In genomic region chr12:8709124-8709830, GRCh38 we compare ENCODE assay signal across 9 cellular contexts. TPM values are rescaled to one million over a fixed set of nuclear protein-coding genes. Genes with fewer than 3 reads are reported as not detected.
DNase-seq lines count a peak whose midpoint lies in the region; ATAC-seq, FAIRE-seq and TF ChIP-seq lines count a peak whose summit lies in the region.
"Had no signal": no experiment of that assay in that cellular context is flagged by ENCODE, and none has a peak within 500 bp of the region (broad histone marks: within the 10 kb centered on the region; RNA-seq: fewer than 3 reads in every experiment).

No MANE protein-coding gene starts in this region.

- peaks cover 100% of the 10 kb centered on the region for H3K79me2 ChIP-seq in GM23338 (replicated peaks; ENCODE audit: insufficient read depth)

- H4K20me1 ChIP-seq in GM23338 (replicated peaks; ENCODE audit: insufficient read depth) = peaks cover 36% of the 10 kb centered on the region

- H3K27me3 ChIP-seq in GM23338 (ENCODE audit: insufficient read depth) (no peaks in the 10 kb centered on the region), bronchial epithelial cell (ENCODE audit: control insufficient read depth, insufficient read depth, low read length) (no peaks in the 10 kb centered on the region), stomach (no peaks in the 10 kb centered on the region)

- peaks cover 2% of the 10 kb centered on the region for H3K27me3 Mint-ChIP-seq in GM23338 (ENCODE audit: insufficient read depth, low read depth, poor library complexity)

- 25 to 41% (median 27%) methylated on average over 6 of the region's 6 CpGs for WGBS in stomach, 5 donors

- H3K27ac ChIP-seq in GM23338 (ENCODE audit: low read depth) (peak overlapping the region; percentile 40; the same call in 1 of the 2 replicates), stomach (peak overlapping the region in 4 of 5 donors; percentile 44 to 66 (median 61))

- TF ChIP-seq POLR2A in stomach (IDR thresholded peaks at IDR 0.05) = no peak

- H3K4me1 Mint-ChIP-seq in GM23338 = peaks cover 21% of the 10 kb centered on the region

- H3K36me3 Mint-ChIP-seq in GM23338 (ENCODE audit: low read depth) = peaks cover 10% of the 10 kb centered on the region; the same call in 2 of the 3 replicates

- H3K9me2 ChIP-seq in GM23338 (ENCODE audit: insufficient read depth) = no peaks in the 10 kb centered on the region

- intact Hi-C loops in left colon (cut with DNase I, micrococcal nuclease) (no loop called here), stomach (cut with DNase I; ENCODE audit: low total_unique reads) (no loop called here)

- H3K4me1 ChIP-seq in GM23338 (ENCODE audit: insufficient read depth) (peaks cover 26% of the 10 kb centered on the region), stomach (peaks cover 0 to 35% (median 18%) of the 10 kb centered on the region in 4 donors)

- no peaks in the 10 kb centered on the region for H3F3A ChIP-seq in GM23338 (replicated peaks; ENCODE audit: low read depth)

- ATAC-seq in GM23338 = no peak; the same call in 2 of the 3 replicates
- peak; percentile 94 for ATAC-seq in left colon
- ATAC-seq in activated CD4-positive, CD25-positive, alpha-beta regulatory T cell treated with anti-CD3 and anti-CD28 coated beads, Interleukin-2, amount 50 U/mL, for 24 hours = no peak
- no peak for ATAC-seq in HG03196 (IDR thresholded peaks at IDR 0.05; ENCODE audit: unreplicated experiment)

- no peak for FAIRE-seq in bronchial epithelial cell (lab: Jason Lieb, UNC)

- H3K27ac Mint-ChIP-seq in GM23338 = no peak overlapping the region

- no peak for TF ChIP-seq EP300 in stomach (IDR thresholded peaks at IDR 0.05)

- H3K36me3 ChIP-seq in GM23338 (ENCODE audit: insufficient read depth) = 0 out of 2 replicates have a peak, but pooled peaks cover 6% of the 10 kb centered on the region
- no peaks in the 10 kb centered on the region for H3K36me3 ChIP-seq in bronchial epithelial cell (ENCODE audit: control insufficient read depth, insufficient read depth, low read length)
- H3K36me3 ChIP-seq in stomach = peaks cover 0 to 4% (median 0%) of the 10 kb centered on the region in 4 donors

- H3K4me2 ChIP-seq in GM23338 = no peak overlapping the region

- H3K4me3 ChIP-seq in GM23338 = no peak overlapping the region
- H3K4me3 ChIP-seq in bronchial epithelial cell (ENCODE audit: low read depth, low read length) = peak overlapping the region; percentile 0
- H3K4me3 ChIP-seq in stomach = peak overlapping the region; percentile 27 to 39 (median 33)

- H3K9me3 ChIP-seq in stomach = no peaks in the 10 kb centered on the region

- H2AFZ ChIP-seq in GM23338 = no peak overlapping the region

- H3K4me3 Mint-ChIP-seq in GM23338 = no peak overlapping the region

- TF ChIP-seq CTCF in GM23338 (conservative IDR thresholded peaks at IDR 0.05; ENCODE audit: low read depth in 2 of 2) (no peak), bronchial epithelial cell (IDR thresholded peaks at IDR 0.05; ENCODE audit: insufficient read depth, low read length, severe bottlenecking) (no peak), stomach (IDR thresholded peaks at IDR 0.05) (no peak)

- DNase-seq in GM23338 (ENCODE audit: low spot score) (no peak), bronchial epithelial cell (ENCODE audit: low read depth) (peak; percentile 39), left colon (peak; percentile 19 to 37), stomach (peak; percentile 53), NCI-H146 (lab: John Stamatoyannopoulos, UW) (no peak), SK-N-DZ (ENCODE audit: low spot score) (no peak)
- DNase-seq: activated naive CD4-positive, alpha-beta T cell treated with anti-CD3 and anti-CD28 coated beads, Interleukin-2, amount 50 U/mL, for 16 hours had no signal

- H3K9me3 Mint-ChIP-seq in GM23338 = no peaks in the 10 kb centered on the region

TF ChIP-seq in GM23338, 12 proteins besides CTCF, POLR2A, EP300 and RAD21 (continues in another document):
- TF ChIP-seq ZNF114 (CRISPR knock-in tag; IDR thresholded peaks at IDR 0.05) (no peak), STAT1 (IDR thresholded peaks at IDR 0.05; ENCODE audit: unreplicated experiment) (no peak), JUNB (IDR thresholded peaks at IDR 0.05; ENCODE audit: unreplicated experiment) (no peak), EZH2phosphoT487 (IDR thresholded peaks at IDR 0.05; ENCODE audit: unreplicated experiment) (no peak), NANOG (IDR thresholded peaks at IDR 0.05; ENCODE audit: borderline replicate concordance) (no peak), POLR2AphosphoS5 (IDR thresholded peaks at IDR 0.05; ENCODE audit: low read depth) (no peak), ETS1 (IDR thresholded peaks at IDR 0.05) (no peak), CREB1 (CRISPR knock-in tag; IDR thresholded peaks at IDR 0.05; ENCODE audit: low read depth) (no peak)

RNA-seq across cellular contexts. Expression of gene RIMKLB, which starts 11.5 kb away (rescaled TPM):
- total RNA-seq in GM23338 (2014; rRNA removed; shearing (Covaris generic)) = 94.8 and 104 TPM in 2 replicates
- polyA plus RNA-seq in GM23338 (2016; fragmentation: Nextera tagmentation; extraction: Ambion mirVana) (62.7 and 87.0 TPM in 2 replicates), stomach (10 to 100 TPM; 18.2 to 40.0 (median 22.8) TPM)
- total RNA-seq in bronchial epithelial cell (36.7 and 42.6 TPM in 2 replicates), left colon (1 to 10 TPM; 4.9 to 8.9 TPM), stomach (10 to 100 TPM in 4 of 5 donors, 1 to 10 TPM in 1; 3.2 to 78.0 (median 25.5) TPM)
- polyA plus RNA-seq in SK-N-DZ (2014; cell fraction: cytosol; rRNA removed) = 39.0 and 47.7 TPM in 2 replicates
- polyA plus RNA-seq in SK-N-DZ (2014; cell fraction: nucleus; rRNA removed) = 300 and 302 TPM in 2 replicates

RNA-seq across cellular contexts. Expression of gene MFAP5, which starts 46.7 kb away (rescaled TPM):
- 0.90 TPM in 1 of 2 replicates, not detected in the other for total RNA-seq in GM23338 (2014; rRNA removed; shearing (Covaris generic))
- 0.68 and 1.2 TPM in 2 replicates for polyA plus RNA-seq in GM23338 (2016; fragmentation: Nextera tagmentation; extraction: Ambion mirVana)
- total RNA-seq in bronchial epithelial cell = 6.6 and 9.0 TPM in 2 replicates
- 10 to 100 TPM; 10.9 to 18.4 TPM for total RNA-seq in left colon
- total RNA-seq in stomach = 100 to 1,000 TPM in 2 of 5 donors, 10 to 100 TPM in 3; 11.6 to 282 (median 88.7) TPM
- polyA plus RNA-seq in stomach = 10 to 100 TPM; 10.6 to 20.6 (median 16.8) TPM
- not detected in 2 replicates for polyA plus RNA-seq in SK-N-DZ (2014; cell fraction: cytosol; rRNA removed)
- polyA plus RNA-seq in SK-N-DZ (2014; cell fraction: nucleus; rRNA removed) = not detected in 2 replicates

Comparison
In these comparisons a context has a peak if more than half of its experiments do, and no peak if none do; other contexts are left out.
1. DNase-seq: peak in bronchial epithelial cell (single experiment), left colon (2 of 2) and stomach (single experiment); none in GM23338 (single experiment), NCI-H146 (single experiment) and SK-N-DZ (single experiment).